ENCODE assay signal across 29 cellular contexts in the genomic region with DNA sequence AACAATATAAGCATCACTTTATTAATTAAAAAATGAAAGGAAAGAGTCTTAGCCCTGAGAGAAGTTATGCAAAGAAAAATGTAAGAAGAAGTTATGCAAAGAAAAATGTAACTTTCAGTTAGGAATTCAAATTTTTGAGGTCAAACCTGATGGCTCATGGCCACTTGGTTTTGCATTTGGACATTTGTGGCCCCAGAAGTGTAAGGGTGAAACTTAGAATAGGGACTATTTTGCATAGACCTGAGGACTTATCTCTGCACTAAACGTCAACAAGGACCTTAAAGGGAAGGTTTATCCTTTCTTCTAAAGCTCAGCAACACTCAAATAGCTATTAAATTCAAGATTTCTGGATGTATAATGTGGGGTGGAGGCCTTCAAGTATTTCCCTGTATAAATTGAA.
"Had no signal": no experiment of that assay in that cellular context is flagged by ENCODE, and none has a peak within 500 bp of the region (broad histone marks: within the 10 kb centered on the region; RNA-seq: fewer than 3 reads in every experiment).

No MANE protein-coding gene starts in this region.

- H3K4me1 Mint-ChIP-seq: central memory CD8-positive, alpha-beta T cell had no signal

- H3K36me3 ChIP-seq: SJSA1 had no signal

- H3K9me3 ChIP-seq: SJSA1 had no signal

- DNase-seq: activated CD4-positive, alpha-beta T cell treated with anti-CD3 and anti-CD28 coated beads for 4 hours; activated CD4-positive, alpha-beta T cell treated with anti-CD3 and anti-CD28 coated beads, Interleukin-2, amount 50 U/mL, for 4 hours; activated CD8-positive, alpha-beta memory T cell treated with anti-CD3 and anti-CD28 coated beads, Interleukin-2, amount 50 U/mL, for 48 hours; activated CD8-positive, alpha-beta T cell treated with anti-CD3 and anti-CD28 coated beads, Interleukin-2, amount 10 ng/mL, durations not matched to agents 7 days and 5 days; activated effector memory CD4-positive, alpha-beta T cell treated with Interleukin-2 at 50 U/mL for 16 hours; activated naive CD4-positive, alpha-beta T cell; activated T-cell treated with anti-CD3 and anti-CD28 coated beads, Interleukin-2, amount 50 U/mL, for 24 hours; amygdala; cortex of kidney; NCI-H1092; NCI-H1417; NCI-H1930; NCI-H2171; NCI-H2227 treated with DMSO at 0.1 percent for 48 hours; NCI-H446 treated with DMSO at 0.1 percent for 48 hours; NCI-H524 treated with DMSO at 0.1 percent for 48 hours; NCI-H82; NK-92 treated with Interleukin-12 subunit alpha and Interleukin-12 subunit beta, amount 100 ng/mL, for 24 hours; PC-3; SHP77 had no signal

- H3K27me3 Mint-ChIP-seq: activated T-cell treated with anti-CD3 and anti-CD28 coated beads, Interleukin-2, amount 50 U/mL, for 24 hours; brain; central memory CD8-positive, alpha-beta T cell had no signal

- ATAC-seq: activated CD4-positive, CD25-positive, alpha-beta regulatory T cell treated with anti-CD3 and anti-CD28 coated beads, Interleukin-2, amount 50 U/mL, for 24 hours; activated CD8-positive, alpha-beta T cell treated with anti-CD3 and anti-CD28 coated beads, Interleukin-2, amount 10 ng/mL, durations not matched to agents 7 days and 5 days; activated naive CD4-positive, alpha-beta T cell treated with anti-CD3 and anti-CD28 coated beads, Interleukin-2, amount 50 U/mL, for 72 hours; PC-3; SK-N-SH treated with all-trans-retinoic acid at 6 μM for 48 hours had no signal

- H3K9me3 Mint-ChIP-seq: activated T-cell treated with anti-CD3 and anti-CD28 coated beads, Interleukin-2, amount 50 U/mL, for 24 hours; activated T-helper 1 cell treated with anti-CD3 and anti-CD28 coated beads, Interleukin-12 subunit alpha, Interleukin-12 subunit beta, Interleukin-2, Interleukin-4 antibody, amounts not matched to agents 30 ng/mL and 10 ng/mL and 1 ng/mL, durations not matched to agents 14 hours and 24 hours and 36 hours; brain; T-helper 1 cell treated with Interleukin-12 subunit alpha and Interleukin-12 subunit beta and Interleukin-4 antibody, amounts not matched to agents 30 μg/mL and 1 μg/mL, for 36 hours had no signal

- H3K4me3 ChIP-seq: SJSA1 had no signal

- FAIRE-seq: astrocyte had no signal

- H3K36me3 Mint-ChIP-seq: activated naive CD4-positive, alpha-beta T cell treated with anti-CD3 and anti-CD28 coated beads, Interleukin-2, amount 50 U/mL, for 72 hours; brain had no signal

- H3K27ac ChIP-seq: SJSA1 had no signal

- H3K27ac Mint-ChIP-seq: activated CD8-positive, alpha-beta T cell treated with anti-CD3 and anti-CD28 coated beads, Interleukin-2, amount 10 ng/mL, durations not matched to agents 7 days and 5 days; activated naive CD4-positive, alpha-beta T cell treated with anti-CD3 and anti-CD28 coated beads, Interleukin-2, amount 50 U/mL, for 72 hours; activated T-cell treated with anti-CD3 and anti-CD28 coated beads, Interleukin-2, amount 50 U/mL, for 24 hours; activated T-helper 1 cell treated with anti-CD3 and anti-CD28 coated beads, Interleukin-12 subunit alpha, Interleukin-12 subunit beta, Interleukin-2, Interleukin-4 antibody, amounts not matched to agents 30 ng/mL and 10 ng/mL and 1 ng/mL, durations not matched to agents 14 hours and 24 hours and 36 hours; brain; T-helper 1 cell treated with Interleukin-12 subunit alpha and Interleukin-12 subunit beta and Interleukin-4 antibody, amounts not matched to agents 30 μg/mL and 1 μg/mL, for 36 hours had no signal

- H3K27me3 ChIP-seq: SJSA1 had no signal

- H3K4me3 Mint-ChIP-seq: activated CD8-positive, alpha-beta T cell treated with anti-CD3 and anti-CD28 coated beads, Interleukin-2, amount 10 ng/mL, durations not matched to agents 7 days and 5 days; activated T-cell treated with anti-CD3 and anti-CD28 coated beads, Interleukin-2, amount 50 U/mL, for 24 hours; activated T-helper 1 cell treated with anti-CD3 and anti-CD28 coated beads, Interleukin-12 subunit alpha, Interleukin-12 subunit beta, Interleukin-2, Interleukin-4 antibody, amounts not matched to agents 30 ng/mL and 10 ng/mL and 1 ng/mL, durations not matched to agents 14 hours and 24 hours and 36 hours; brain; central memory CD8-positive, alpha-beta T cell; T-helper 1 cell treated with Interleukin-12 subunit alpha and Interleukin-12 subunit beta and Interleukin-4 antibody, amounts not matched to agents 30 μg/mL and 1 μg/mL, for 36 hours had no signal

- H3K4me1 ChIP-seq: SJSA1 had no signal
